ENCODE assay signal across 8 cellular contexts in the genomic region with DNA sequence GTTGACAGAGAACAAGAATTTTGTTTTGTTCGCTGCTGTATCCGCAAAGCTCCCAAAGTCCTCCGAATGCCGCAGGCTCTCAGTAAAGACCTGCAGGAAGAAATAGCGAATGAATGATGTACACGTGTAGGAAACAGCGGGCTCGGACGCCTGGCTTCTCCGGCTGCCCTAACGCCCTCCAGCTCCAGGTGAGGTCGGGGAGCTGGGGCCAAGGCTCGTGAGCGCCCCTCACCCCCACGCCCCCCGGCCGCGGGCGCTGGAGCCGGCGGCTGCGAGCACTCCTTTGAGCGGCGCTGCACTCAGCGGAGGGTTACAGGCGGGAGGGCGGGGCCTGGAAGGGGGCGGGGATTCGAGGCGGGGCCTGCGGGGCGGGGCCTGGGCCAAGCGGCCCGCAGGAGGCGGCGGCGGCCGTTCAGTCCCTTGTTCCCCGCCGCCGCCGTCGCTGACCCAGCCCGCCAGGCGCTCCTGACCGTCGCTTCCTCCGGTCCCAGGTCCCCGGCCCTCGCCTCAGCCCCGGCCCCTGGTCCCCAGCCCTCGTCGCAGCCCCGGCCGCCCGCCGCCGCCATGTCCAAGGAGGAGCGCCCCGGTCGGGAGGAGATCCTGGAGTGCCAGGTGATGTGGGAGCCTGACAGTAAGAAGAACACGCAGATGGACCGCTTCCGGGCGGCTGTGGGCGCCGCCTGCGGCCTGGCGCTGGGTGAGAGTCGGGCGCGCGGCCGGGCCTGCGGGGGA. TPM values are rescaled to one million over a fixed set of nuclear protein-coding genes. Genes with fewer than 3 reads are reported as not detected.
DNase-seq lines count a peak whose midpoint lies in the region; ATAC-seq and TF ChIP-seq lines count a peak whose summit lies in the region.

A gene with protein sequence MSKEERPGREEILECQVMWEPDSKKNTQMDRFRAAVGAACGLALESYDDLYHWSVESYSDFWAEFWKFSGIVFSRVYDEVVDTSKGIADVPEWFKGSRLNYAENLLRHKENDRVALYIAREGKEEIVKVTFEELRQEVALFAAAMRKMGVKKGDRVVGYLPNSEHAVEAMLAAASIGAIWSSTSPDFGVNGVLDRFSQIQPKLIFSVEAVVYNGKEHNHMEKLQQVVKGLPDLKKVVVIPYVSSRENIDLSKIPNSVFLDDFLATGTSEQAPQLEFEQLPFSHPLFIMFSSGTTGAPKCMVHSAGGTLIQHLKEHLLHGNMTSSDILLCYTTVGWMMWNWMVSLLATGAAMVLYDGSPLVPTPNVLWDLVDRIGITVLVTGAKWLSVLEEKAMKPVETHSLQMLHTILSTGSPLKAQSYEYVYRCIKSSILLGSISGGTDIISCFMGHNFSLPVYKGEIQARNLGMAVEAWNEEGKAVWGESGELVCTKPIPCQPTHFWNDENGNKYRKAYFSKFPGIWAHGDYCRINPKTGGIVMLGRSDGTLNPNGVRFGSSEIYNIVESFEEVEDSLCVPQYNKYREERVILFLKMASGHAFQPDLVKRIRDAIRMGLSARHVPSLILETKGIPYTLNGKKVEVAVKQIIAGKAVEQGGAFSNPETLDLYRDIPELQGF (plus strand): TSS at position 415 of the 732 bp plus-strand sequence. CDS start 150 bp downstream, at position 565.

- intact Hi-C loops in colonic mucosa (cut with DNase I) = no loop called here

- peak within 1 kb of the TSS; percentile 89 for H3K4me3 ChIP-seq in colonic mucosa

- H3K36me3 ChIP-seq in colonic mucosa = no peaks in the 10 kb centered on the region

- ATAC-seq in GM18909 (IDR thresholded peaks at IDR 0.05; ENCODE audit: poor library complexity, unreplicated experiment) (peak; percentile 94), HG03139 (IDR thresholded peaks at IDR 0.05; ENCODE audit: unreplicated experiment) (peak; percentile 94)

- TF ChIP-seq CTCF in AG09319 (IDR thresholded peaks at IDR 0.05; ENCODE audit: low read depth, low read length) (no peak; the same call in 1 of the 2 replicates), colonic mucosa (IDR thresholded peaks at IDR 0.05) (no peak)

- H3K4me1 ChIP-seq in colonic mucosa = peaks cover 6% of the 10 kb centered on the region

- DNase-seq in AG09319 (ENCODE audit: extremely low read depth, low read depth) (peak; percentile 30), NCI-H446 (lab: John Stamatoyannopoulos, UW) (peak; percentile 43 to 73), colonic mucosa (peak; percentile 87), left kidney (ENCODE audit: low read depth, low spot score) (peak; percentile 91)
- peak; percentile 76 for DNase-seq in activated CD4-positive, alpha-beta T cell treated with anti-CD3 and anti-CD28 coated beads for 4 hours
- peak; percentile 78 to 81 for DNase-seq in stimulated activated CD4-positive, alpha-beta T cell treated with anti-CD3 and anti-CD28 coated beads, Interleukin-2, amount 100 ng/mL, for 24 hours

- H3K27ac ChIP-seq in colonic mucosa = peak within 1 kb of the TSS; percentile 65

- no peaks in the 10 kb centered on the region for H3K9me3 ChIP-seq in colonic mucosa

- no peaks in the 10 kb centered on the region for H3K27me3 ChIP-seq in colonic mucosa

- peak within 1 kb of the TSS; percentile 78 to 85 for H3K9ac ChIP-seq in colonic mucosa (ENCODE audit: low read depth in 2 of 2, low read length in 2 of 2)

RNA-seq across cellular contexts. Expression of the gene that starts here (rescaled TPM):
- 10 to 100 TPM; 50.7 to 58.1 TPM for total RNA-seq in colonic mucosa

Comparison
In these comparisons a context has a peak if more than half of its experiments do, and no peak if none do; other contexts are left out.
1. Peak in every context shown above with its lines: DNase-seq, ATAC-seq, H3K4me3 ChIP-seq and H3K27ac ChIP-seq.
2. DNase-seq: peak in every context shown above with its lines; median percentile 91 in left kidney; 87 in colonic mucosa; 80 in stimulated activated CD4-positive, alpha-beta T cell treated with anti-CD3 and anti-CD28 coated beads, Interleukin-2, amount 100 ng/mL, for 24 hours; 76 in activated CD4-positive, alpha-beta T cell treated with anti-CD3 and anti-CD28 coated beads for 4 hours; 58 in NCI-H446; 30 in AG09319.